In genomic region chr2:218010116-218010837, GRCh38 we compare ENCODE assay signal across 7 cellular contexts. TPM values are rescaled to one million over a fixed set of nuclear protein-coding genes. Genes with fewer than 3 reads are reported as not detected.
DNase-seq lines count a peak whose midpoint lies in the region; ATAC-seq, FAIRE-seq and TF ChIP-seq lines count a peak whose summit lies in the region.

No MANE protein-coding gene starts in this region.

- ATAC-seq in omental fat pad (ENCODE audit: low FRiP score): peak; percentile 86

- no peaks in the 10 kb centered on the region for H3K36me3 Mint-ChIP-seq in activated T-helper 1 cell treated with anti-CD3 and anti-CD28 coated beads, Interleukin-12 subunit alpha, Interleukin-12 subunit beta, Interleukin-2, Interleukin-4 antibody, amounts not matched to agents 30 ng/mL and 10 ng/mL and 1 ng/mL, durations not matched to agents 14 hours and 24 hours and 36 hours (ENCODE audit: low read depth)

- intact Hi-C loops in activated T-helper 1 cell treated with anti-CD3 and anti-CD28 coated beads, Interleukin-12 subunit alpha, Interleukin-12 subunit beta, Interleukin-2, Interleukin-4 antibody, amounts not matched to agents 30 ng/mL and 10 ng/mL and 1 ng/mL, durations not matched to agents 14 hours and 24 hours and 36 hours (cut with micrococcal nuclease): no loop called here

- DNase-seq in M059J (ENCODE audit: low read depth) (peak; percentile 36), frontal cortex (ENCODE audit: low spot score in 2 of 2) (peak; percentile 67 to 86), omental fat pad (ENCODE audit: low spot score) (no peak), Ammon's horn (ENCODE audit: low spot score) (no peak), A172 (ENCODE audit: low spot score) (no peak)
- DNase-seq in activated T-helper 1 cell treated with anti-CD3 and anti-CD28 coated beads, Interleukin-12 subunit alpha, Interleukin-12 subunit beta, Interleukin-2, Interleukin-4 antibody, amounts not matched to agents 30 ng/mL and 10 ng/mL and 1 ng/mL, durations not matched to agents 14 hours and 24 hours and 36 hours (ENCODE audit: low spot score): peak; percentile 5

- TF ChIP-seq CTCF in GM12874 (IDR thresholded peaks at IDR 0.05; ENCODE audit: insufficient read depth, low read depth, low read length) (peak; percentile 24; the same call in 1 of the 2 replicates), omental fat pad (IDR thresholded peaks at IDR 0.05) (no peak)

- no peaks in the 10 kb centered on the region for H3K9me3 Mint-ChIP-seq in activated T-helper 1 cell treated with anti-CD3 and anti-CD28 coated beads, Interleukin-12 subunit alpha, Interleukin-12 subunit beta, Interleukin-2, Interleukin-4 antibody, amounts not matched to agents 30 ng/mL and 10 ng/mL and 1 ng/mL, durations not matched to agents 14 hours and 24 hours and 36 hours

- H3K27ac Mint-ChIP-seq in activated T-helper 1 cell treated with anti-CD3 and anti-CD28 coated beads, Interleukin-12 subunit alpha, Interleukin-12 subunit beta, Interleukin-2, Interleukin-4 antibody, amounts not matched to agents 30 ng/mL and 10 ng/mL and 1 ng/mL, durations not matched to agents 14 hours and 24 hours and 36 hours: no peak overlapping the region

- H3K4me3 Mint-ChIP-seq in activated T-helper 1 cell treated with anti-CD3 and anti-CD28 coated beads, Interleukin-12 subunit alpha, Interleukin-12 subunit beta, Interleukin-2, Interleukin-4 antibody, amounts not matched to agents 30 ng/mL and 10 ng/mL and 1 ng/mL, durations not matched to agents 14 hours and 24 hours and 36 hours: peak overlapping the region; percentile 67

- H3K4me1 Mint-ChIP-seq in activated T-helper 1 cell treated with anti-CD3 and anti-CD28 coated beads, Interleukin-12 subunit alpha, Interleukin-12 subunit beta, Interleukin-2, Interleukin-4 antibody, amounts not matched to agents 30 ng/mL and 10 ng/mL and 1 ng/mL, durations not matched to agents 14 hours and 24 hours and 36 hours (ENCODE audit: low read depth): no peaks in the 10 kb centered on the region

- H3K27me3 Mint-ChIP-seq in activated T-helper 1 cell treated with anti-CD3 and anti-CD28 coated beads, Interleukin-12 subunit alpha, Interleukin-12 subunit beta, Interleukin-2, Interleukin-4 antibody, amounts not matched to agents 30 ng/mL and 10 ng/mL and 1 ng/mL, durations not matched to agents 14 hours and 24 hours and 36 hours (ENCODE audit: insufficient read depth): peaks cover 35% of the 10 kb centered on the region

- FAIRE-seq in frontal cortex (lab: Jason Lieb, UNC): no peak

RNA-seq across cellular contexts. Expression of gene TNS1, which starts 7.5 kb away (rescaled TPM):
- 2.6 and 3.5 TPM in 2 replicates for total RNA-seq in M059J (2014; rRNA removed; shearing (Covaris generic))
- 0.41 and 1.1 TPM in 2 replicates for total RNA-seq in activated T-helper 1 cell treated with anti-CD3 and anti-CD28 coated beads, Interleukin-12 subunit alpha, Interleukin-12 subunit beta, Interleukin-2, Interleukin-4 antibody, amounts not matched to agents 30 ng/mL and 10 ng/mL and 1 ng/mL, durations not matched to agents 14 hours and 24 hours and 36 hours
- total RNA-seq in frontal cortex (3.7 TPM), omental fat pad (100 to 1,000 TPM; 135 to 453 (median 361) TPM)
- total RNA-seq in A172 (2014; rRNA removed; shearing (Covaris generic)): 1.6 and 1.7 TPM in 2 replicates

RNA-seq across cellular contexts. Expression of gene RUFY4, which starts 58.8 kb away (rescaled TPM):
- not detected in 2 replicates for total RNA-seq in M059J (2014; rRNA removed; shearing (Covaris generic))
- 0.64 and 0.67 TPM in 2 replicates for total RNA-seq in activated T-helper 1 cell treated with anti-CD3 and anti-CD28 coated beads, Interleukin-12 subunit alpha, Interleukin-12 subunit beta, Interleukin-2, Interleukin-4 antibody, amounts not matched to agents 30 ng/mL and 10 ng/mL and 1 ng/mL, durations not matched to agents 14 hours and 24 hours and 36 hours
- total RNA-seq in frontal cortex (not detected), omental fat pad (under 1 TPM in 2 of 4 donors, not detected in 2; 0.60 to 0.95 TPM)
- not detected in 2 replicates for total RNA-seq in A172 (2014; rRNA removed; shearing (Covaris generic))

Comparison
In these comparisons a context has a peak if more than half of its experiments do, and no peak if none do; other contexts are left out.
1. DNase-seq: peak in M059J (single experiment), activated T-helper 1 cell treated with anti-CD3 and anti-CD28 coated beads, Interleukin-12 subunit alpha, Interleukin-12 subunit beta, Interleukin-2, Interleukin-4 antibody, amounts not matched to agents 30 ng/mL and 10 ng/mL and 1 ng/mL, durations not matched to agents 14 hours and 24 hours and 36 hours (single experiment) and frontal cortex (2 of 2); none in omental fat pad (single experiment), Ammon's horn (single experiment) and A172 (single experiment).
2. RNA of gene TNS1, which starts 7.5 kb away (total RNA-seq): 135 to 453 TPM in omental fat pad; 3.7 TPM in frontal cortex (single experiment), 2.6 to 3.5 TPM in M059J, 1.6 to 1.7 TPM in A172 and 0.41 to 1.1 TPM in activated T-helper 1 cell treated with anti-CD3 and anti-CD28 coated beads, Interleukin-12 subunit alpha, Interleukin-12 subunit beta, Interleukin-2, Interleukin-4 antibody, amounts not matched to agents 30 ng/mL and 10 ng/mL and 1 ng/mL, durations not matched to agents 14 hours and 24 hours and 36 hours; every median in the first group is over 10 times any median in the second.